Comparison of ENCODE assay signal across 21 cellular contexts in genomic region chr15:47917881-47918280, GRCh38.
"Had no signal": no experiment of that assay in that cellular context is flagged by ENCODE, and none has a peak within 500 bp of the region (broad histone marks: within the 10 kb centered on the region; RNA-seq: fewer than 3 reads in every experiment).

No MANE protein-coding gene starts in this region.

- H3K9ac ChIP-seq: parathyroid adenoma had no signal

- H3K4me1 ChIP-seq: parathyroid adenoma, prostate gland, spleen, upper lobe of left lung, uterus had no signal

- DNase-seq: effector CD4-positive, alpha-beta T cell; endodermal cell; foreskin melanocyte; head of caudate nucleus; left colon; left ventricle myocardium superior; mesenchymal stem cell; midbrain; occipital lobe; spleen; stimulated activated CD4-positive, alpha-beta T cell treated with anti-CD3 and anti-CD28 coated beads, Interleukin-15, amount 100 ng/mL, for 24 hours; stimulated activated CD4-positive, alpha-beta T cell treated with anti-CD3 and anti-CD28 coated beads, Interleukin-1b, Interleukin-23, amount 100 ng/mL, for 48 hours; stimulated activated CD4-positive, alpha-beta T cell treated with anti-CD3 and anti-CD28 coated beads, Interleukin-4, amount 100 ng/mL, for 24 hours; tibial artery; uterus had no signal

- H3K36me3 ChIP-seq: prostate gland, spleen, tibial artery, upper lobe of left lung, uterus had no signal

- H3K9me3 ChIP-seq: prostate gland, spleen, tibial artery, upper lobe of left lung, uterus had no signal

- H3K4me3 ChIP-seq: hepatocyte, lung, prostate gland, spleen, tibial artery, upper lobe of left lung, uterus had no signal

- H3K27ac ChIP-seq: hepatocyte, parathyroid adenoma, prostate gland, spleen, tibial artery, upper lobe of left lung, uterus had no signal

- FAIRE-seq: endothelial cell of umbilical vein had no signal
